In the genomic region with DNA sequence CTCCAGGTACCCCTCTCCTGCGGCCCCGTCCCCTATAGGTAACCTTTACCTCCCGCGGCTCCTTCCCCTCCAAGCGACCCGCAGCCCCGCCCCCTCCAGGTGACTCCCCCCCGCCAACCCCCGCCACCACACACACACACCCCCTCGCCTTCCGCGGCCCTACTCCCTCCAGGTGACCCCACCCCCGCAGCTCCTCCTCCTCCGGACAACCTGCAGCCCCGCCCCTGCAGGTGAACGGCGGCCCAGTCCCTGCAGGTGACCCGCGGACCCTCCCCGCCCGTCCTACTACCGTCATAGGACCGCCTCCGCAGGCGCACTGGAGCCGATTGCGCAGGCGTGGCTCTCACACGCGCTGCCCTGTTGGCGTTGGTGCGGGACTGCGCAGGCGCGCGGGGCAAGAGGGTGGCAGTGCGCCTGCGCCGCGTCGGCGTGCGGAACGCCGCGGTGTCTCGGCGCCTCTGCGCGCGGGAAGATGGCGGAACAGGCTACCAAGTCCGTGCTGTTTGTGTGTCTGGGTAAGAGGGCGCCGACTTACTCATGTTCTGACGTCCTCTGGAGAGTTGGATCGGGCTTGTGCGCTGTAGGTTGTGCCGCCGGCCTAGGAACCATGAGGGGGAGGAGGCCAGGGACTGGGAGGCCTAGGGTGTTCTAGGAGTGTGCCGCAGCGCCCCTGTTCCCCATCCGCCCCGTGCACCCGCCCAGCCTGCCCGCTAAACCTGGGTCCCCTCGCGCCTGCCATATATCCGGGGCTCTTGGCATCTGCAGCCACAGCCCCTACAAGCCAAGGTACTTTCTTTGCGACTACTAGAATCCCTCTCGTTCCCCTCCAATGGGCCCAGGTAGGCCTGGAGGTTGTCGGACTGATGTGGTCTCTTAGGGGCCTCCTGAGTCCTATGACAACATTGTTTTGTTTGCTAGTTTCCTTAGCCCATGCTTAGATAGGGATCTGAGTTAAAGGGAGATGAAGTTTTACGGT, we compare ENCODE assay signal across 1 cellular context.
TF ChIP-seq lines count a peak whose summit lies in the region.

TSS of gene ACP1 (plus strand) at position 455 of the 976 bp plus-strand sequence. CDS start at position 473, 18 bp downstream.

TF ChIP-seq in GM12878, 131 proteins besides CTCF, POLR2A, EP300 and RAD21 (continued from another document and continues in another):
- TF ChIP-seq STAT1 (conservative IDR thresholded peaks at IDR 0.05): no peak
- TF ChIP-seq BRCA1 (IDR thresholded peaks at IDR 0.05; ENCODE audit: low read depth, low read length): no peak
- no peak for TF ChIP-seq IRF3 (IDR thresholded peaks at IDR 0.05)
- TF ChIP-seq HDAC2 (IDR thresholded peaks at IDR 0.05): no peak
- TF ChIP-seq LARP7 (IDR thresholded peaks at IDR 0.05): peak; percentile 65; the same call in 1 of the 2 replicates
- TF ChIP-seq RB1 (IDR thresholded peaks at IDR 0.05; ENCODE audit: borderline replicate concordance): peak; percentile 93; the same call in 1 of the 2 replicates
- TF ChIP-seq TARDBP (IDR thresholded peaks at IDR 0.05; ENCODE audit: borderline replicate concordance): no peak
- TF ChIP-seq RUNX3 (IDR thresholded peaks at IDR 0.05; ENCODE audit: low read length): peak; percentile 23; the same call in 1 of the 2 replicates
- TF ChIP-seq RCOR1 (conservative IDR thresholded peaks at IDR 0.05; ENCODE audit: low read depth, low read length): no peak
- TF ChIP-seq POU2F2 (IDR thresholded peaks at IDR 0.05; ENCODE audit: borderline replicate concordance, low read depth, low read length): no peak
- TF ChIP-seq TAF1 (IDR thresholded peaks at IDR 0.05; ENCODE audit: borderline replicate concordance, low read depth, low read length): peak; percentile 74; the same call in 1 of the 2 replicates
- TF ChIP-seq CEBPZ (IDR thresholded peaks at IDR 0.05; ENCODE audit: low read depth, low read length): no peak
- TF ChIP-seq RFX5 (IDR thresholded peaks at IDR 0.05; ENCODE audit: low read depth, low read length): 0 out of 2 replicates have a peak, but pooled peaks have one; percentile 16
- TF ChIP-seq SUZ12 (IDR thresholded peaks at IDR 0.05; ENCODE audit: unreplicated experiment): no peak
- 0 out of 2 replicates have a peak, but pooled peaks have one; percentile 50 for TF ChIP-seq ZNF207 (IDR thresholded peaks at IDR 0.05; ENCODE audit: borderline replicate concordance)
- no peak for TF ChIP-seq SMAD1 (IDR thresholded peaks at IDR 0.05; ENCODE audit: low read depth, partially characterized antibody)
- peak; percentile 42 for TF ChIP-seq CREM (IDR thresholded peaks at IDR 0.05; ENCODE audit: low read depth)
- TF ChIP-seq SMAD5 (IDR thresholded peaks at IDR 0.05; ENCODE audit: low read depth): peak; percentile 81
- peak; percentile 22 to 78; a peak in 3 of 4 replicates for TF ChIP-seq BHLHE40 (IDR thresholded peaks at IDR 0.05; ENCODE audit: borderline replicate concordance in 1 of 2, low read depth in 2 of 2, low read length in 1 of 2)
- TF ChIP-seq NFIC (IDR thresholded peaks at IDR 0.05; ENCODE audit: low read depth, low read length): no peak
- TF ChIP-seq MYC (IDR thresholded peaks at IDR 0.05; ENCODE audit: insufficient read depth, insufficient read length, insufficient replicate concordance, low read length, severe bottlenecking): no peak
- 0 out of 2 replicates have a peak, but pooled peaks have one; percentile 50 for TF ChIP-seq CBFB (IDR thresholded peaks at IDR 0.05; ENCODE audit: low read depth)
- TF ChIP-seq, protein P1, sequence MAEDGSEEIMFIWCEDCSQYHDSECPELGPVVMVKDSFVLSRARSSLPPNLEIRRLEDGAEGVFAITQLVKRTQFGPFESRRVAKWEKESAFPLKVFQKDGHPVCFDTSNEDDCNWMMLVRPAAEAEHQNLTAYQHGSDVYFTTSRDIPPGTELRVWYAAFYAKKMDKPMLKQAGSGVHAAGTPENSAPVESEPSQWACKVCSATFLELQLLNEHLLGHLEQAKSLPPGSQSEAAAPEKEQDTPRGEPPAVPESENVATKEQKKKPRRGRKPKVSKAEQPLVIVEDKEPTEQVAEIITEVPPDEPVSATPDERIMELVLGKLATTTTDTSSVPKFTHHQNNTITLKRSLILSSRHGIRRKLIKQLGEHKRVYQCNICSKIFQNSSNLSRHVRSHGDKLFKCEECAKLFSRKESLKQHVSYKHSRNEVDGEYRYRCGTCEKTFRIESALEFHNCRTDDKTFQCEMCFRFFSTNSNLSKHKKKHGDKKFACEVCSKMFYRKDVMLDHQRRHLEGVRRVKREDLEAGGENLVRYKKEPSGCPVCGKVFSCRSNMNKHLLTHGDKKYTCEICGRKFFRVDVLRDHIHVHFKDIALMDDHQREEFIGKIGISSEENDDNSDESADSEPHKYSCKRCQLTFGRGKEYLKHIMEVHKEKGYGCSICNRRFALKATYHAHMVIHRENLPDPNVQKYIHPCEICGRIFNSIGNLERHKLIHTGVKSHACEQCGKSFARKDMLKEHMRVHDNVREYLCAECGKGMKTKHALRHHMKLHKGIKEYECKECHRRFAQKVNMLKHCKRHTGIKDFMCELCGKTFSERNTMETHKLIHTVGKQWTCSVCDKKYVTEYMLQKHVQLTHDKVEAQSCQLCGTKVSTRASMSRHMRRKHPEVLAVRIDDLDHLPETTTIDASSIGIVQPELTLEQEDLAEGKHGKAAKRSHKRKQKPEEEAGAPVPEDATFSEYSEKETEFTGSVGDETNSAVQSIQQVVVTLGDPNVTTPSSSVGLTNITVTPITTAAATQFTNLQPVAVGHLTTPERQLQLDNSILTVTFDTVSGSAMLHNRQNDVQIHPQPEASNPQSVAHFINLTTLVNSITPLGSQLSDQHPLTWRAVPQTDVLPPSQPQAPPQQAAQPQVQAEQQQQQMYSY (CRISPR knock-in tag; IDR thresholded peaks at IDR 0.05): no peak
- no peak for TF ChIP-seq SMC3 (IDR thresholded peaks at IDR 0.05; ENCODE audit: borderline replicate concordance, low read length)
- no peak for TF ChIP-seq HDGF (IDR thresholded peaks at IDR 0.05)
- TF ChIP-seq, protein P2, sequence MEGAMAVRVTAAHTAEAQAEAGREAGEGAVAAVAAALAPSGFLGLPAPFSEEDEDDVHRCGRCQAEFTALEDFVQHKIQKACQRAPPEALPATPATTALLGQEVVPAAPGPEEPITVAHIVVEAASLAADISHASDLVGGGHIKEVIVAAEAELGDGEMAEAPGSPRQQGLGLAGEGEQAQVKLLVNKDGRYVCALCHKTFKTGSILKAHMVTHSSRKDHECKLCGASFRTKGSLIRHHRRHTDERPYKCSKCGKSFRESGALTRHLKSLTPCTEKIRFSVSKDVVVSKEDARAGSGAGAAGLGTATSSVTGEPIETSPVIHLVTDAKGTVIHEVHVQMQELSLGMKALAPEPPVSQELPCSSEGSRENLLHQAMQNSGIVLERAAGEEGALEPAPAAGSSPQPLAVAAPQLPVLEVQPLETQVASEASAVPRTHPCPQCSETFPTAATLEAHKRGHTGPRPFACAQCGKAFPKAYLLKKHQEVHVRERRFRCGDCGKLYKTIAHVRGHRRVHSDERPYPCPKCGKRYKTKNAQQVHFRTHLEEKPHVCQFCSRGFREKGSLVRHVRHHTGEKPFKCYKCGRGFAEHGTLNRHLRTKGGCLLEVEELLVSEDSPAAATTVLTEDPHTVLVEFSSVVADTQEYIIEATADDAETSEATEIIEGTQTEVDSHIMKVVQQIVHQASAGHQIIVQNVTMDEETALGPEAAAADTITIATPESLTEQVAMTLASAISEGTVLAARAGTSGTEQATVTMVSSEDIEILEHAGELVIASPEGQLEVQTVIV (IDR thresholded peaks at IDR 0.05; ENCODE audit: borderline replicate concordance, partially characterized antibody): no peak
- TF ChIP-seq SIN3A (IDR thresholded peaks at IDR 0.05; ENCODE audit: low read depth, low read length): no peak; the same call in none of the 2 replicates
- TF ChIP-seq, protein P3, sequence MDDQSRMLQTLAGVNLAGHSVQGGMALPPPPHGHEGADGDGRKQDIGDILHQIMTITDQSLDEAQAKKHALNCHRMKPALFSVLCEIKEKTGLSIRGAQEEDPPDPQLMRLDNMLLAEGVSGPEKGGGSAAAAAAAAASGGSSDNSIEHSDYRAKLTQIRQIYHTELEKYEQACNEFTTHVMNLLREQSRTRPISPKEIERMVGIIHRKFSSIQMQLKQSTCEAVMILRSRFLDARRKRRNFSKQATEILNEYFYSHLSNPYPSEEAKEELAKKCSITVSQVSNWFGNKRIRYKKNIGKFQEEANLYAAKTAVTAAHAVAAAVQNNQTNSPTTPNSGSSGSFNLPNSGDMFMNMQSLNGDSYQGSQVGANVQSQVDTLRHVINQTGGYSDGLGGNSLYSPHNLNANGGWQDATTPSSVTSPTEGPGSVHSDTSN (IDR thresholded peaks at IDR 0.05; ENCODE audit: insufficient replicate concordance, low read depth, low read length): no peak
- peak; percentile 92 for TF ChIP-seq POLR2AphosphoS5 (IDR thresholded peaks at IDR 0.05; ENCODE audit: low read length)
- TF ChIP-seq YY1 (IDR thresholded peaks at IDR 0.05; ENCODE audit: low read depth, low read length): peak; percentile 97
- TF ChIP-seq CHD2 (IDR thresholded peaks at IDR 0.05; ENCODE audit: borderline replicate concordance, low read depth, low read length): peak; percentile 56; the same call in 1 of the 2 replicates
- TF ChIP-seq ZNF24 (IDR thresholded peaks at IDR 0.05): no peak
- TF ChIP-seq POLR2AphosphoS2 (IDR thresholded peaks at IDR 0.05; ENCODE audit: low read depth, low read length): peak; percentile 67
- TF ChIP-seq E2F4 (IDR thresholded peaks at IDR 0.05; ENCODE audit: low read depth, low read length): no peak
- no peak for TF ChIP-seq ZNF217 (IDR thresholded peaks at IDR 0.05)
- TF ChIP-seq ZBTB40 (IDR thresholded peaks at IDR 0.05; ENCODE audit: borderline replicate concordance): no peak
